ENCODE assay signal across 17 cellular contexts in the genomic region with DNA sequence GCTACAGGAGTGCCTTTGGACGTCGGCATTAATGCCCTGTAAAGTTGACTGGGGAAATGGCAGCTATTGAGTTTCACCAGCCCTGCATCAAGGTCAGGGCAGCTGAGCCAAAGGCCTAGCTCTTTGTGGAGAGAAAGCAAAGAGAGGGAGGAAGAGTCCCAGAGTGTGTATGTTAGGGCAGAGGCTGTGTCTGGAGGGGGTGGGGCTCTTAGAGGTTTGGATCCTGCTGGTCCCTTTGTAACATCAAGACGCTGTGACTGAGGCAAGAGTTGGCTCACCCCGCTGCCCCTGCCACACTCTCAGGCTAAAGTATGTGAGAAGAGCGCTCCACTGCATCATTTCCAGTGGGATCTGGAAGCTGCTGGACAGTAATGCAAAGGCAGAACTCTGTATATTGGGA. TPM values are rescaled to one million over a fixed set of nuclear protein-coding genes. Genes with fewer than 3 reads are reported as not detected.
DNase-seq lines count a peak whose midpoint lies in the region; ATAC-seq and TF ChIP-seq lines count a peak whose summit lies in the region.
"Had no signal": no experiment of that assay in that cellular context is flagged by ENCODE, and none has a peak within 500 bp of the region (broad histone marks: within the 10 kb centered on the region; RNA-seq: fewer than 3 reads in every experiment).

No MANE protein-coding gene starts in this region.

- 62 to 71% (median 65%) methylated on average over 5 of the region's 5 CpGs for WGBS in heart left ventricle, 4 donors
- 65 to 76% (median 69%) methylated on average over 5 of the region's 5 CpGs for WGBS in ovary, 3 donors
- WGBS in right lobe of liver (ENCODE audit: insufficient coverage, low coverage, low lambda C conversion rate, missing lambda C conversion rate) = 100% methylated on average over 1 of the region's 5 CpGs

- H3K4me3 ChIP-seq in ascending aorta (no peak overlapping the region), heart left ventricle (no peak overlapping the region), ovary (no peak overlapping the region), tibial artery (no peak overlapping the region), right lobe of liver (no peak overlapping the region)
- H3K4me3 ChIP-seq: BLaER1 treated with 17β-estradiol and CSF1 and Interleukin-3, amounts not matched to agents 10 nM and 100 nM; GM23248 had no signal

- H3K36me3 ChIP-seq in ascending aorta = peaks cover 13 to 46% of the 10 kb centered on the region in 2 donors
- peaks cover 0 to 39% (median 4%) of the 10 kb centered on the region in 9 donors for H3K36me3 ChIP-seq in heart left ventricle
- no peaks in the 10 kb centered on the region for H3K36me3 ChIP-seq in ovary
- peaks cover 12 to 31% (median 20%) of the 10 kb centered on the region in 3 donors for H3K36me3 ChIP-seq in tibial artery
- H3K36me3 ChIP-seq in right lobe of liver = no peaks in the 10 kb centered on the region
- H3K36me3 ChIP-seq: BLaER1 treated with 17β-estradiol and CSF1 and Interleukin-3, amounts not matched to agents 10 nM and 100 nM had no signal

- DNase-seq in ascending aorta (ENCODE audit: low spot score in 2 of 2) (no peak), heart left ventricle (no peak), ovary (peak in 1 of 5 donors; percentile 44), tibial artery (peak in 1 of 2 donors; percentile 59), HT-29 (ENCODE audit: low spot score) (no peak), right lobe of liver (no peak), NCI-H2196 treated with DMSO at 0.1 percent for 48 hours (lab: John Stamatoyannopoulos, UW; ENCODE audit: unreplicated experiment) (no peak)
- DNase-seq: GF-D8, GM23248, KG1, NCI-H1417 treated with DMSO at 0.1 percent for 48 hours, NCI-H2029, NCI-H2171, NCI-H446 treated with DMSO at 0.1 percent for 48 hours, OCI-M1 had no signal

- TF ChIP-seq CTCF in ascending aorta (IDR thresholded peaks at IDR 0.05) = no peak
- TF ChIP-seq CTCF in heart left ventricle (IDR thresholded peaks at IDR 0.05) = no peak
- no peak for TF ChIP-seq CTCF in ovary (IDR thresholded peaks at IDR 0.05)
- no peak for TF ChIP-seq CTCF in tibial artery (IDR thresholded peaks at IDR 0.05)
- no peak for TF ChIP-seq CTCF in right lobe of liver (IDR thresholded peaks at IDR 0.05)

- no peak for TF ChIP-seq EP300 in ovary (IDR thresholded peaks at IDR 0.05)

- H3K27ac ChIP-seq in ascending aorta (peak overlapping the region; percentile 10 to 61), heart left ventricle (peak overlapping the region in 11 of 12 donors; percentile 31 to 80 (median 43)), ovary (peak overlapping the region; percentile 61 to 72), tibial artery (peak overlapping the region; percentile 8 to 57), right lobe of liver (no peak overlapping the region)
- H3K27ac ChIP-seq: BLaER1 treated with 17β-estradiol and CSF1 and Interleukin-3, amounts not matched to agents 10 nM and 100 nM; GM23248 had no signal

- intact Hi-C loops in ascending aorta (cut with DNase I) = no loop called here
- intact Hi-C loops in heart left ventricle (cut with DNase I) = loop anchor here in 2 of 10 donors (5.0 kb wide), 1 partner anchor 33 kb away; the partner anchor contains the start of gene TMOD1 (in 2 of the 2)
- intact Hi-C loops in ovary (cut with DNase I) = no loop called here
- intact Hi-C loops in tibial artery (cut with DNase I; ENCODE audit: low total_unique reads) = no loop called here
- intact Hi-C loops in right lobe of liver (cut with DNase I) = no loop called here

- ATAC-seq in heart left ventricle (peak in 3 of 4 donors; percentile 7 to 40 (median 25)), right lobe of liver (no peak)
- ATAC-seq: HepG2 had no signal

- no peaks in the 10 kb centered on the region for H3K27me3 ChIP-seq in ascending aorta
- H3K27me3 ChIP-seq in heart left ventricle = no peaks in the 10 kb centered on the region
- H3K27me3 ChIP-seq in ovary = no peaks in the 10 kb centered on the region
- no peaks in the 10 kb centered on the region for H3K27me3 ChIP-seq in tibial artery
- no peaks in the 10 kb centered on the region for H3K27me3 ChIP-seq in right lobe of liver
- H3K27me3 ChIP-seq: BLaER1 treated with 17β-estradiol and CSF1 and Interleukin-3, amounts not matched to agents 10 nM and 100 nM had no signal

- TF ChIP-seq POLR2A in heart left ventricle (IDR thresholded peaks at IDR 0.05) (no peak), ovary (IDR thresholded peaks at IDR 0.05) (no peak), right lobe of liver (IDR thresholded peaks at IDR 0.05) (no peak)

- H3K9me3 ChIP-seq in ascending aorta = no peaks in the 10 kb centered on the region
- peaks cover 0 to 9% (median 0%) of the 10 kb centered on the region in 12 donors for H3K9me3 ChIP-seq in heart left ventricle
- H3K9me3 ChIP-seq in ovary = no peaks in the 10 kb centered on the region
- H3K9me3 ChIP-seq in tibial artery = no peaks in the 10 kb centered on the region
- H3K9me3 ChIP-seq in right lobe of liver = no peaks in the 10 kb centered on the region

- peaks cover 0 to 15% of the 10 kb centered on the region in 2 donors for H3K4me1 ChIP-seq in ascending aorta
- H3K4me1 ChIP-seq in heart left ventricle = peaks cover 0 to 56% (median 25%) of the 10 kb centered on the region in 12 donors
- peaks cover 26% of the 10 kb centered on the region for H3K4me1 ChIP-seq in ovary (ENCODE audit: insufficient read depth)
- peaks cover 0 to 74% (median 29%) of the 10 kb centered on the region in 4 donors for H3K4me1 ChIP-seq in tibial artery
- H3K4me1 ChIP-seq in right lobe of liver = no peaks in the 10 kb centered on the region
- H3K4me1 ChIP-seq: BLaER1 treated with 17β-estradiol and CSF1 and Interleukin-3, amounts not matched to agents 10 nM and 100 nM had no signal

RNA-seq across cellular contexts. Expression of gene TMOD1, which starts 34.3 kb away (rescaled TPM):
- 17.1 TPM for total RNA-seq in ascending aorta
- total RNA-seq in heart left ventricle = 100 to 1,000 TPM; 106 to 201 (median 176) TPM
- 100 to 1,000 TPM in 1 of 2 donors, 10 to 100 TPM in 1; 96.4 to 136 TPM for polyA plus RNA-seq in heart left ventricle
- 10 to 100 TPM; 37.1 to 76.9 (median 64.0) TPM for total RNA-seq in ovary
- polyA plus RNA-seq in ovary = 10 to 100 TPM; 56.8 to 77.2 TPM
- not detected in 2 replicates for total RNA-seq in HT-29 (2014; rRNA removed; shearing (Covaris generic))
- 10 to 100 TPM in 4 of 6 experiments, 1 to 10 TPM in 2; 5.9 to 14.3 (median 12.7) TPM for total RNA-seq in right lobe of liver

Comparison
In these comparisons a context has a peak if more than half of its experiments do, and no peak if none do; other contexts are left out.
1. H3K27ac ChIP-seq: peak in ascending aorta (2 of 2), heart left ventricle (11 of 12), ovary (2 of 2) and tibial artery (2 of 2); none in right lobe of liver (0 of 3).
2. ATAC-seq: peak in heart left ventricle (3 of 4); none in right lobe of liver (0 of 4).